Comparison of ENCODE assay signal across 1 cellular context in genomic region chr2:47095302-47096020, GRCh38.
TF ChIP-seq lines count a peak whose summit lies in the region.

No MANE protein-coding gene starts in this region.

TF ChIP-seq in SK-N-SH, 30 proteins besides CTCF, POLR2A, EP300 and RAD21 (continued from another document):
- TF ChIP-seq ZBTB33 (IDR thresholded peaks at IDR 0.05; ENCODE audit: borderline replicate concordance, low read depth) (no peak), GABPA (IDR thresholded peaks at IDR 0.05; ENCODE audit: low read depth) (no peak), MXI1 (IDR thresholded peaks at IDR 0.05; ENCODE audit: low read depth, low read length) (no peak), POLR2AphosphoS5 (IDR thresholded peaks at IDR 0.05; ENCODE audit: low read depth, low read length) (no peak), TAF1 (IDR thresholded peaks at IDR 0.05; ENCODE audit: borderline replicate concordance, low read depth, low read length) (no peak), MEF2A (IDR thresholded peaks at IDR 0.05; ENCODE audit: borderline replicate concordance, low read depth) (no peak), PBX3 (IDR thresholded peaks at IDR 0.05) (no peak), MAX (IDR thresholded peaks at IDR 0.05; ENCODE audit: low read depth) (no peak), FOSL2 (IDR thresholded peaks at IDR 0.05; ENCODE audit: borderline replicate concordance, low read depth) (no peak), GATA2 (CRISPR knock-in tag; IDR thresholded peaks at IDR 0.05) (no peak), FOXM1 (IDR thresholded peaks at IDR 0.05; ENCODE audit: low read depth) (no peak)
